Comparison of ENCODE assay signal across 1 cellular context in genomic region chr16:85046957-85047866, GRCh38.
TF ChIP-seq lines count a peak whose summit lies in the region.

No MANE protein-coding gene starts in this region.

TF ChIP-seq in HepG2, 621 proteins besides CTCF, POLR2A, EP300 and RAD21 (continued from another document):
- TF ChIP-seq TSC22D2 (CRISPR knock-in tag; IDR thresholded peaks at IDR 0.05; ENCODE audit: borderline replicate concordance) (no peak), ZNF639 (CRISPR knock-in tag; conservative IDR thresholded peaks at IDR 0.05) (0 out of 2 replicates have a peak, but pooled peaks have one; percentile 23), HMGXB4 (CRISPR knock-in tag; IDR thresholded peaks at IDR 0.05; ENCODE audit: borderline replicate concordance in 1 of 2, low read depth in 1 of 2) (no peak)
TF ChIP-seq in HepG2: peak in this region for 63.
